Comparison of ENCODE assay signal across 9 cellular contexts in genomic region chr7:33459340-33459751, GRCh38.
DNase-seq lines count a peak whose midpoint lies in the region; ATAC-seq and TF ChIP-seq lines count a peak whose summit lies in the region.
"Had no signal": no experiment of that assay in that cellular context is flagged by ENCODE, and none has a peak within 500 bp of the region (broad histone marks: within the 10 kb centered on the region; RNA-seq: fewer than 3 reads in every experiment).

No MANE protein-coding gene starts in this region.

- no peak overlapping the region for H4K8ac ChIP-seq in neuronal stem cell (ENCODE audit: low read depth, low read length)

- H3K27ac ChIP-seq in C4-2B = no peak overlapping the region
- H3K27ac ChIP-seq in HEK293 (ENCODE audit: extremely low read depth, low read depth, low read length) = no peak overlapping the region
- H3K27ac ChIP-seq in esophagus muscularis mucosa (replicated peaks in 1 of 4) = no peak overlapping the region
- no peak overlapping the region for H3K27ac ChIP-seq in neuronal stem cell (replicated peaks; ENCODE audit: low read length)
- H3K27ac ChIP-seq: epithelial cell of prostate had no signal

- no peak overlapping the region for H2BK120ac ChIP-seq in neuronal stem cell (ENCODE audit: low read depth, low read length)

- H2BK15ac ChIP-seq in neuronal stem cell (ENCODE audit: low read length) = no peak overlapping the region

- H3K79me1 ChIP-seq in neuronal stem cell (ENCODE audit: low read depth, low read length) = no peaks in the 10 kb centered on the region

- H3K27me3 ChIP-seq in NT2/D1 (ENCODE audit: insufficient read depth, insufficient read length) (no peaks in the 10 kb centered on the region), esophagus muscularis mucosa (no peaks in the 10 kb centered on the region), neuronal stem cell (ENCODE audit: control insufficient read depth in 3 of 3, insufficient read depth in 3 of 3, low read depth in 1 of 3, low read length in 3 of 3) (no peaks in the 10 kb centered on the region)

- TF ChIP-seq EP300 in esophagus muscularis mucosa (IDR thresholded peaks at IDR 0.05) = no peak

- no peak overlapping the region for H3K4ac ChIP-seq in neuronal stem cell (ENCODE audit: low read length)

- H3K4me1 ChIP-seq in HEK293 (ENCODE audit: control insufficient read depth, insufficient read depth, low read length) (no peaks in the 10 kb centered on the region), NT2/D1 (ENCODE audit: insufficient read depth, insufficient read length) (no peaks in the 10 kb centered on the region), esophagus muscularis mucosa (no peaks in the 10 kb centered on the region), neuronal stem cell (ENCODE audit: control insufficient read depth in 2 of 2, insufficient read depth in 1 of 2, low read depth in 1 of 2, low read length in 2 of 2) (peaks cover 5 to 7% of the 10 kb centered on the region in 2 donors)

- H3K4me2 ChIP-seq in neuronal stem cell (ENCODE audit: insufficient read depth, low read length, poor library complexity, severe bottlenecking) = no peak overlapping the region

- no peaks in the 10 kb centered on the region for H3K9me3 ChIP-seq in HEK293 (ENCODE audit: control insufficient read depth, insufficient read depth, low read depth, low read length)
- no peaks in the 10 kb centered on the region for H3K9me3 ChIP-seq in NT2/D1 (ENCODE audit: insufficient read depth, low read length)
- no peaks in the 10 kb centered on the region for H3K9me3 ChIP-seq in esophagus muscularis mucosa
- H3K9me3 ChIP-seq in neuronal stem cell (replicated peaks in 1 of 2; ENCODE audit: control insufficient read depth in 2 of 2, insufficient read depth in 1 of 2, low read depth in 1 of 2, low read length in 2 of 2) = no peaks in the 10 kb centered on the region

- H3K23ac ChIP-seq in neuronal stem cell (ENCODE audit: low read depth, low read length, poor library complexity) = no peak overlapping the region

- H3K36me3 ChIP-seq in HEK293 (ENCODE audit: control insufficient read depth in 2 of 2, insufficient read depth in 1 of 2, low read length in 2 of 2) (no peaks in the 10 kb centered on the region), NT2/D1 (ENCODE audit: insufficient read depth, insufficient read length, low read length) (no peaks in the 10 kb centered on the region), esophagus muscularis mucosa (no peaks in the 10 kb centered on the region), neuronal stem cell (replicated peaks in 1 of 2; ENCODE audit: control insufficient read depth in 2 of 2, insufficient read depth in 2 of 2, low read length in 2 of 2) (no peaks in the 10 kb centered on the region)

- H2BK12ac ChIP-seq in neuronal stem cell (ENCODE audit: low read length) = no peak overlapping the region

- ATAC-seq in HG02642 (IDR thresholded peaks at IDR 0.05; ENCODE audit: poor library complexity, unreplicated experiment) = no peak

- CTCF ChIA-PET in HEK293 (lab: Yijun Ruan, JAX) = interaction anchor here (0.6 to 1.8 kb wide), 34 partner anchors 9 to 1014 kb away, joined by 3 to 9 read pairs (median 3); partner anchors contain the start of gene BMPER

- 50% methylated on average over 1 of the region's 1 CpG for WGBS in esophagus muscularis mucosa
- no CpG with 5 or more reads among the region's 1 CpG for WGBS in neuronal stem cell (ENCODE audit: extremely low coverage in 2 of 2, insufficient read length in 2 of 2, insufficient replicate concordance in 1 of 2), 2 donors

- intact Hi-C loops in esophagus muscularis mucosa (cut with DNase I) = no loop called here

- peak overlapping the region; percentile 31 for H2AFZ ChIP-seq in neuronal stem cell (ENCODE audit: low read length)

- peak; percentile 56 for TF ChIP-seq CTCF in C4-2B (conservative IDR thresholded peaks at IDR 0.05)
- TF ChIP-seq CTCF in HEK293 (tag by site-specific recombination; IDR thresholded peaks at IDR 0.05) = peak; percentile 20; the same call in 1 of the 2 replicates
- peak in 2 of 3 experiments; percentile 27 to 38 for TF ChIP-seq CTCF in esophagus muscularis mucosa (IDR thresholded peaks at IDR 0.05)

- H3K14ac ChIP-seq in neuronal stem cell (ENCODE audit: low read length) = no peak overlapping the region

- H4K91ac ChIP-seq in neuronal stem cell (ENCODE audit: low read depth, low read length, poor library complexity) = no peak overlapping the region

- DNase-seq in NT2/D1 (ENCODE audit: low read depth, low spot score) (peak; percentile 63), esophagus muscularis mucosa (ENCODE audit: extremely low spot score) (no peak), neuronal stem cell (ENCODE audit: low spot score) (peak; percentile 41), NCI-H2227 treated with DMSO at 0.1 percent for 48 hours (lab: John Stamatoyannopoulos, UW) (no peak), 8988T (no peak)

- H3K4me3 ChIP-seq in HEK293 (ENCODE audit: low read depth, low read length) (no peak overlapping the region), NT2/D1 (ENCODE audit: insufficient read length, low read depth) (no peak overlapping the region), esophagus muscularis mucosa (no peak overlapping the region), neuronal stem cell (ENCODE audit: low read length in 2 of 2) (no peak overlapping the region)

- no peak for TF ChIP-seq POLR2A in esophagus muscularis mucosa (IDR thresholded peaks at IDR 0.05; ENCODE audit: low read depth)

- POLR2A ChIA-PET in HEK293 (lab: Yijun Ruan, JAX) = no interaction called here

- H2AK5ac ChIP-seq in neuronal stem cell (ENCODE audit: low read depth, low read length) = no peak overlapping the region

- no peak overlapping the region for H3K9ac ChIP-seq in NT2/D1 (ENCODE audit: insufficient read length, low read depth)
- H3K9ac ChIP-seq in neuronal stem cell (ENCODE audit: low read depth, low read length, poor library complexity) = no peak overlapping the region

- no peak overlapping the region for H3K18ac ChIP-seq in neuronal stem cell (ENCODE audit: low read length)

- H2BK5ac ChIP-seq in neuronal stem cell (ENCODE audit: low read length) = no peak overlapping the region

TF ChIP-seq in HEK293, 187 proteins besides CTCF, POLR2A, EP300 and RAD21:
- no peak for TF ChIP-seq HOXA7 (CRISPR knock-in tag; IDR thresholded peaks at IDR 0.05; ENCODE audit: borderline replicate concordance)
- no peak for TF ChIP-seq SP3 (tag by site-specific recombination; IDR thresholded peaks at IDR 0.05)
- no peak for TF ChIP-seq ZNF768 (tag by site-specific recombination; IDR thresholded peaks at IDR 0.05)
- TF ChIP-seq ZNF654 (tag by site-specific recombination; IDR thresholded peaks at IDR 0.05; ENCODE audit: low read depth) = peak; percentile 37
- TF ChIP-seq PRDM10 (tag by site-specific recombination; IDR thresholded peaks at IDR 0.05) = peak; percentile 43; the same call in 1 of the 2 replicates
- no peak for TF ChIP-seq ZNF660 (tag by site-specific recombination; IDR thresholded peaks at IDR 0.05)
- TF ChIP-seq ZBTB21 (tag by site-specific recombination; IDR thresholded peaks at IDR 0.05) = no peak
- no peak for TF ChIP-seq ZNF561 (tag by site-specific recombination; IDR thresholded peaks at IDR 0.05; ENCODE audit: borderline replicate concordance)
- TF ChIP-seq ZNF169 (tag by site-specific recombination; IDR thresholded peaks at IDR 0.05) = no peak

Comparison
In these comparisons a context has a peak if more than half of its experiments do, and no peak if none do; other contexts are left out.
1. DNase-seq: peak in NT2/D1 (single experiment) and neuronal stem cell (single experiment); none in esophagus muscularis mucosa (single experiment), NCI-H2227 treated with DMSO at 0.1 percent for 48 hours (single experiment) and 8988T (single experiment).
2. Peak in every context shown above with its lines, with median percentiles within 50 percentile points of each other: CTCF ChIP-seq.